ENCODE assay signal across 1 cellular context in genomic region chr7:129784437-129784782, GRCh38.
TF ChIP-seq lines count a peak whose summit lies in the region.

No MANE protein-coding gene starts in this region.

TF ChIP-seq in SK-N-SH, 30 proteins besides CTCF, POLR2A, EP300 and RAD21 (continued from another document):
- no peak for TF ChIP-seq REST (IDR thresholded peaks at IDR 0.05; ENCODE audit: low read depth, low read length)
- TF ChIP-seq CHD2 (IDR thresholded peaks at IDR 0.05; ENCODE audit: low read length, partially characterized antibody): no peak
- no peak for TF ChIP-seq JUND (IDR thresholded peaks at IDR 0.05)
- no peak for TF ChIP-seq MEF2A (IDR thresholded peaks at IDR 0.05; ENCODE audit: borderline replicate concordance, low read depth)
- no peak for TF ChIP-seq NFIC (IDR thresholded peaks at IDR 0.05; ENCODE audit: borderline replicate concordance)
- TF ChIP-seq EZH2phosphoT487 (IDR thresholded peaks at IDR 0.05; ENCODE audit: borderline replicate concordance, low read depth): no peak
- no peak for TF ChIP-seq FOXM1 (IDR thresholded peaks at IDR 0.05; ENCODE audit: low read depth)
- TF ChIP-seq USF1 (IDR thresholded peaks at IDR 0.05; ENCODE audit: borderline replicate concordance, low read depth): no peak
- no peak for TF ChIP-seq NRF1 (IDR thresholded peaks at IDR 0.05; ENCODE audit: low read depth, low read length)
- TF ChIP-seq IRF3 (IDR thresholded peaks at IDR 0.05; ENCODE audit: low read depth, low read length): no peak
- TF ChIP-seq GABPA (IDR thresholded peaks at IDR 0.05; ENCODE audit: low read depth): no peak
- TF ChIP-seq TAF1 (IDR thresholded peaks at IDR 0.05; ENCODE audit: borderline replicate concordance, low read depth, low read length): no peak
- TF ChIP-seq PBX3 (IDR thresholded peaks at IDR 0.05): no peak
